2 cellular contexts compared by ENCODE assay signal in the genomic region with DNA sequence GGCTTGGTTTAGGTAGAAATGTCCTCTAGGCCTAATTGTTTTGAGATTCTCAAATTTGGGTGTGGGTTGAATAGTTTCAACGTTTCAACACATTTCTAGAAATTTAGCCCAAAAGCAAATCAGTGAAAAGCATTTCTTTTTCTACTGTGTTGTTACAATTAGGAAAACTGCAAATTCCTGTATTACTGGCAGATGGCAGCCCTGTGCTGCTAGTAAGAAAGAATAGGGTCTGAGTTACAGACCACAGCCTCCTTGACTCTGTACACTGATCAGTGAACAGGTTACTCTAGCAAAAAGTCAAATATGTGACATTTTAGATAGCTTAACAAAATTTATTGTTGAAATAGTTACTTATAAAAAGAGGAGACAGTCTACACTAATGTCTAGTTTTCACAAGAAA.
TF ChIP-seq lines count a peak whose summit lies in the region.

No MANE protein-coding gene starts in this region.

TF ChIP-seq in SK-N-SH, 30 proteins besides CTCF, POLR2A, EP300 and RAD21 (continued from another document):
- TF ChIP-seq, protein P1, sequence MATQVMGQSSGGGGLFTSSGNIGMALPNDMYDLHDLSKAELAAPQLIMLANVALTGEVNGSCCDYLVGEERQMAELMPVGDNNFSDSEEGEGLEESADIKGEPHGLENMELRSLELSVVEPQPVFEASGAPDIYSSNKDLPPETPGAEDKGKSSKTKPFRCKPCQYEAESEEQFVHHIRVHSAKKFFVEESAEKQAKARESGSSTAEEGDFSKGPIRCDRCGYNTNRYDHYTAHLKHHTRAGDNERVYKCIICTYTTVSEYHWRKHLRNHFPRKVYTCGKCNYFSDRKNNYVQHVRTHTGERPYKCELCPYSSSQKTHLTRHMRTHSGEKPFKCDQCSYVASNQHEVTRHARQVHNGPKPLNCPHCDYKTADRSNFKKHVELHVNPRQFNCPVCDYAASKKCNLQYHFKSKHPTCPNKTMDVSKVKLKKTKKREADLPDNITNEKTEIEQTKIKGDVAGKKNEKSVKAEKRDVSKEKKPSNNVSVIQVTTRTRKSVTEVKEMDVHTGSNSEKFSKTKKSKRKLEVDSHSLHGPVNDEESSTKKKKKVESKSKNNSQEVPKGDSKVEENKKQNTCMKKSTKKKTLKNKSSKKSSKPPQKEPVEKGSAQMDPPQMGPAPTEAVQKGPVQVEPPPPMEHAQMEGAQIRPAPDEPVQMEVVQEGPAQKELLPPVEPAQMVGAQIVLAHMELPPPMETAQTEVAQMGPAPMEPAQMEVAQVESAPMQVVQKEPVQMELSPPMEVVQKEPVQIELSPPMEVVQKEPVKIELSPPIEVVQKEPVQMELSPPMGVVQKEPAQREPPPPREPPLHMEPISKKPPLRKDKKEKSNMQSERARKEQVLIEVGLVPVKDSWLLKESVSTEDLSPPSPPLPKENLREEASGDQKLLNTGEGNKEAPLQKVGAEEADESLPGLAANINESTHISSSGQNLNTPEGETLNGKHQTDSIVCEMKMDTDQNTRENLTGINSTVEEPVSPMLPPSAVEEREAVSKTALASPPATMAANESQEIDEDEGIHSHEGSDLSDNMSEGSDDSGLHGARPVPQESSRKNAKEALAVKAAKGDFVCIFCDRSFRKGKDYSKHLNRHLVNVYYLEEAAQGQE (IDR thresholded peaks at IDR 0.05; ENCODE audit: low read depth, low read length), result no peak
- TF ChIP-seq RXRA (IDR thresholded peaks at IDR 0.05; ENCODE audit: borderline replicate concordance, low read depth) (no peak), JUND (IDR thresholded peaks at IDR 0.05) (no peak), SIN3A (IDR thresholded peaks at IDR 0.05; ENCODE audit: borderline replicate concordance, low read depth, low read length) (no peak), TCF12 (IDR thresholded peaks at IDR 0.05) (no peak)
- TF ChIP-seq, protein P2, sequence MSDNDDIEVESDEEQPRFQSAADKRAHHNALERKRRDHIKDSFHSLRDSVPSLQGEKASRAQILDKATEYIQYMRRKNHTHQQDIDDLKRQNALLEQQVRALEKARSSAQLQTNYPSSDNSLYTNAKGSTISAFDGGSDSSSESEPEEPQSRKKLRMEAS (IDR thresholded peaks at IDR 0.05; ENCODE audit: low read depth), result no peak
- TF ChIP-seq, protein P3, sequence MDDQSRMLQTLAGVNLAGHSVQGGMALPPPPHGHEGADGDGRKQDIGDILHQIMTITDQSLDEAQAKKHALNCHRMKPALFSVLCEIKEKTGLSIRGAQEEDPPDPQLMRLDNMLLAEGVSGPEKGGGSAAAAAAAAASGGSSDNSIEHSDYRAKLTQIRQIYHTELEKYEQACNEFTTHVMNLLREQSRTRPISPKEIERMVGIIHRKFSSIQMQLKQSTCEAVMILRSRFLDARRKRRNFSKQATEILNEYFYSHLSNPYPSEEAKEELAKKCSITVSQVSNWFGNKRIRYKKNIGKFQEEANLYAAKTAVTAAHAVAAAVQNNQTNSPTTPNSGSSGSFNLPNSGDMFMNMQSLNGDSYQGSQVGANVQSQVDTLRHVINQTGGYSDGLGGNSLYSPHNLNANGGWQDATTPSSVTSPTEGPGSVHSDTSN (IDR thresholded peaks at IDR 0.05), result no peak

TF ChIP-seq in SK-N-SH treated with all-trans-retinoic acid at 6 μM for 48 hours, 23 proteins besides CTCF, POLR2A, EP300 and RAD21 (continued from another document):
- TF ChIP-seq, protein P4, sequence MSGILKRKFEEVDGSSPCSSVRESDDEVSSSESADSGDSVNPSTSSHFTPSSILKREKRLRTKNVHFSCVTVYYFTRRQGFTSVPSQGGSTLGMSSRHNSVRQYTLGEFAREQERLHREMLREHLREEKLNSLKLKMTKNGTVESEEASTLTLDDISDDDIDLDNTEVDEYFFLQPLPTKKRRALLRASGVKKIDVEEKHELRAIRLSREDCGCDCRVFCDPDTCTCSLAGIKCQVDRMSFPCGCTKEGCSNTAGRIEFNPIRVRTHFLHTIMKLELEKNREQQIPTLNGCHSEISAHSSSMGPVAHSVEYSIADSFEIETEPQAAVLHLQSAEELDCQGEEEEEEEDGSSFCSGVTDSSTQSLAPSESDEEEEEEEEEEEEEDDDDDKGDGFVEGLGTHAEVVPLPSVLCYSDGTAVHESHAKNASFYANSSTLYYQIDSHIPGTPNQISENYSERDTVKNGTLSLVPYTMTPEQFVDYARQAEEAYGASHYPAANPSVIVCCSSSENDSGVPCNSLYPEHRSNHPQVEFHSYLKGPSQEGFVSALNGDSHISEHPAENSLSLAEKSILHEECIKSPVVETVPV (CRISPR knock-in tag; IDR thresholded peaks at IDR 0.05), result no peak
